In the genomic region with DNA sequence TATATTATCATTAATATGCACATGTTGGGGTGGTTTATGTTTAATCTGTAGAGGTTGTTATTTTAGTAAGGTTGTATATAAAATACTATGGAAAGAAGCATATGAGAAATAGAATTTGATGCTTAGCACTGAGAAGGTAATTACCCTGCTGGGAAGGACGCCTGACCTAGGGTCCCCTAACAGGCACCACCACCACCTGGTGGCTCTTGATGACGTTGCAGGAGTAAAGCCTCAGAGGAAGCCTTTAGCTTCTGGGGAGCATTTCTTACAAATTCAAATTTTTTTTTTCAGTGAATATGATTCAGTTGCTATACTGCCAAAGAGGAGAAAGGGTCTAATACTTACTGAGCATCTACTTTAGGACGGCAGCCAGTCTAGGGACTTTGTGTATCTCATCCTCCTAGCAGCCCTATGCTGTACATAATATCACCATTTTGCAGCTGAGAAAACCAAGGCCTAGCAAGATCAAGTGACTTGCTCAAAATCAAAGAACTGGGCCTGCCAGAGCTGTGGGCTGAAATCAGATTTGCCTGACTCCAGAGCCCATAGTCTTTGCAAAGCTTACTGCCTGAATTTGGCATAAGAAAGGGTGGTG, we compare ENCODE assay signal across 8 cellular contexts.
DNase-seq lines count a peak whose midpoint lies in the region; ATAC-seq and TF ChIP-seq lines count a peak whose summit lies in the region.

No MANE protein-coding gene starts in this region.

- in situ Hi-C loops in KBM-7 (cut with MboI; ENCODE audit: low pct_unique_long_range_greater_than_20kb, low sequenced_read_pairs) = no loop called here

- no peak for TF ChIP-seq EP300 in sigmoid colon (IDR thresholded peaks at IDR 0.05)

- no peaks in the 10 kb centered on the region for H3K36me3 Mint-ChIP-seq in activated naive CD4-positive, alpha-beta T cell treated with anti-CD3 and anti-CD28 coated beads for 36 hours (ENCODE audit: low read depth)

- H3K27me3 Mint-ChIP-seq in activated naive CD4-positive, alpha-beta T cell treated with anti-CD3 and anti-CD28 coated beads for 36 hours (ENCODE audit: low read depth) = peaks cover 8% of the 10 kb centered on the region

- H3K4me1 ChIP-seq in OCI-LY7 (ENCODE audit: insufficient read depth, low read length, poor library complexity, severe bottlenecking) = no peaks in the 10 kb centered on the region
- no peaks in the 10 kb centered on the region for H3K4me1 ChIP-seq in heart left ventricle
- no peaks in the 10 kb centered on the region for H3K4me1 ChIP-seq in sigmoid colon

- H3K79me2 ChIP-seq in OCI-LY7 (ENCODE audit: insufficient read depth, low read depth, low read length) = no peaks in the 10 kb centered on the region

- no peak overlapping the region for H3K4me2 ChIP-seq in OCI-LY7 (ENCODE audit: low read length)

- H3K27me3 ChIP-seq in heart left ventricle = no peaks in the 10 kb centered on the region
- no peaks in the 10 kb centered on the region for H3K27me3 ChIP-seq in sigmoid colon

- H3K9me3 Mint-ChIP-seq in activated naive CD4-positive, alpha-beta T cell treated with anti-CD3 and anti-CD28 coated beads for 36 hours = no peaks in the 10 kb centered on the region

- H3K9me3 ChIP-seq in OCI-LY7 (ENCODE audit: low read length) (no peaks in the 10 kb centered on the region), heart left ventricle (no peaks in the 10 kb centered on the region), sigmoid colon (no peaks in the 10 kb centered on the region)

- H3K4me3 ChIP-seq in OCI-LY7 (ENCODE audit: low read depth, low read length, poor library complexity, severe bottlenecking) (no peak overlapping the region), heart left ventricle (no peak overlapping the region), sigmoid colon (no peak overlapping the region)

- intact Hi-C loops in OCI-LY7 (cut with micrococcal nuclease; ENCODE audit: unreplicated experiment) (loop anchor here (1.0 to 5.0 kb wide), 3 partner anchors 279 to 907 kb away; no protein-coding TSS in a partner anchor), heart left ventricle (cut with DNase I) (loop anchor here in 5 of 10 donors (1.0 to 5.0 kb wide), 4 partner anchors 77 to 391 kb away; a partner anchor contains a TSS), sigmoid colon (cut with DNase I) (loop anchor here (1.0 kb wide), 1 partner anchor 391 kb away; no protein-coding TSS in a partner anchor)
- intact Hi-C loops in activated naive CD4-positive, alpha-beta T cell treated with anti-CD3 and anti-CD28 coated beads for 36 hours (cut with micrococcal nuclease) = loop anchor here (1.0 kb wide), 2 partner anchors 18 to 260 kb away; no protein-coding TSS in a partner anchor

- DNase-seq in GM04504 (ENCODE audit: low read depth) (peak; percentile 1), KBM-7 (peak; percentile 24), OCI-LY7 (ENCODE audit: low spot score) (peak; percentile 48), heart left ventricle (peak in 3 of 5 donors; percentile 23 to 44 (median 30)), sigmoid colon (no peak), occipital lobe (lab: John Stamatoyannopoulos, UW) (no peak)
- DNase-seq in activated naive CD4-positive, alpha-beta T cell treated with anti-CD3 and anti-CD28 coated beads for 36 hours = peak; percentile 75

- H3K36me3 ChIP-seq in OCI-LY7 (ENCODE audit: insufficient read depth, low read length) (no peaks in the 10 kb centered on the region), heart left ventricle (no peaks in the 10 kb centered on the region), sigmoid colon (no peaks in the 10 kb centered on the region)

- TF ChIP-seq CTCF in OCI-LY7 (conservative IDR thresholded peaks at IDR 0.05; ENCODE audit: low read length) (peak; percentile 72), heart left ventricle (IDR thresholded peaks at IDR 0.05) (peak; percentile 47 to 78 (median 66)), sigmoid colon (IDR thresholded peaks at IDR 0.05) (peak; percentile 19 to 52 (median 38))

- no peak overlapping the region for H3K4me3 Mint-ChIP-seq in activated naive CD4-positive, alpha-beta T cell treated with anti-CD3 and anti-CD28 coated beads for 36 hours

- no peaks in the 10 kb centered on the region for H3K4me1 Mint-ChIP-seq in activated naive CD4-positive, alpha-beta T cell treated with anti-CD3 and anti-CD28 coated beads for 36 hours (ENCODE audit: low read depth)

- 3 to 17% (median 8%) methylated on average over 3 of the region's 3 CpGs for WGBS in heart left ventricle, 4 donors
- 1 to 15% methylated on average over 3 of the region's 3 CpGs for WGBS in sigmoid colon, 2 donors

- H3K27ac Mint-ChIP-seq in activated naive CD4-positive, alpha-beta T cell treated with anti-CD3 and anti-CD28 coated beads for 36 hours = no peak overlapping the region

- no TSS peak for BruUV-seq in OCI-LY7 (replicated peaks; lab: Mats Ljungman, UMichigan)

- peak; percentile 93 for ATAC-seq in GM21737 (IDR thresholded peaks at IDR 0.05; ENCODE audit: unreplicated experiment)
- ATAC-seq in heart left ventricle = peak in 3 of 4 donors; percentile 79 to 86 (median 79)

- H3K27ac ChIP-seq in OCI-LY7 (ENCODE audit: low read depth, low read length, poor library complexity, severe bottlenecking) (no peak overlapping the region), heart left ventricle (no peak overlapping the region), sigmoid colon (no peak overlapping the region)

- no peaks in the 10 kb centered on the region for H3K9me2 ChIP-seq in OCI-LY7 (ENCODE audit: insufficient read depth, low read length)

- H4K20me1 ChIP-seq in OCI-LY7 (ENCODE audit: insufficient read depth, low read length) = no peaks in the 10 kb centered on the region

- TF ChIP-seq POLR2A in heart left ventricle (IDR thresholded peaks at IDR 0.05) (no peak), sigmoid colon (IDR thresholded peaks at IDR 0.05) (no peak)

- POLR2A ChIA-PET in OCI-LY7 (lab: Charles Lee) = no interaction called here

- no peak overlapping the region for H2AFZ ChIP-seq in OCI-LY7 (ENCODE audit: low read length)

- CTCF ChIA-PET in OCI-LY7 (lab: Charles Lee; ENCODE audit: unreplicated experiment) = no interaction called here
- CTCF ChIA-PET in activated naive CD4-positive, alpha-beta T cell treated with anti-CD3 and anti-CD28 coated beads for 36 hours (lab: Charles Lee) = interaction anchor here (0.8 to 3.2 kb wide), 16 partner anchors 11 to 811 kb away, joined by 3 to 27 read pairs (median 4); a partner anchor contains a TSS

Comparison
In these comparisons a context has a peak if more than half of its experiments do, and no peak if none do; other contexts are left out.
1. DNase-seq: peak in GM04504 (single experiment), KBM-7 (single experiment), OCI-LY7 (single experiment), activated naive CD4-positive, alpha-beta T cell treated with anti-CD3 and anti-CD28 coated beads for 36 hours (single experiment) and heart left ventricle (3 of 5); none in sigmoid colon (single experiment) and occipital lobe (single experiment).
2. Peak in every context shown above with its lines, with median percentiles within 50 percentile points of each other: CTCF ChIP-seq.